Comparison of ENCODE assay signal across 9 cellular contexts in the genomic region with DNA sequence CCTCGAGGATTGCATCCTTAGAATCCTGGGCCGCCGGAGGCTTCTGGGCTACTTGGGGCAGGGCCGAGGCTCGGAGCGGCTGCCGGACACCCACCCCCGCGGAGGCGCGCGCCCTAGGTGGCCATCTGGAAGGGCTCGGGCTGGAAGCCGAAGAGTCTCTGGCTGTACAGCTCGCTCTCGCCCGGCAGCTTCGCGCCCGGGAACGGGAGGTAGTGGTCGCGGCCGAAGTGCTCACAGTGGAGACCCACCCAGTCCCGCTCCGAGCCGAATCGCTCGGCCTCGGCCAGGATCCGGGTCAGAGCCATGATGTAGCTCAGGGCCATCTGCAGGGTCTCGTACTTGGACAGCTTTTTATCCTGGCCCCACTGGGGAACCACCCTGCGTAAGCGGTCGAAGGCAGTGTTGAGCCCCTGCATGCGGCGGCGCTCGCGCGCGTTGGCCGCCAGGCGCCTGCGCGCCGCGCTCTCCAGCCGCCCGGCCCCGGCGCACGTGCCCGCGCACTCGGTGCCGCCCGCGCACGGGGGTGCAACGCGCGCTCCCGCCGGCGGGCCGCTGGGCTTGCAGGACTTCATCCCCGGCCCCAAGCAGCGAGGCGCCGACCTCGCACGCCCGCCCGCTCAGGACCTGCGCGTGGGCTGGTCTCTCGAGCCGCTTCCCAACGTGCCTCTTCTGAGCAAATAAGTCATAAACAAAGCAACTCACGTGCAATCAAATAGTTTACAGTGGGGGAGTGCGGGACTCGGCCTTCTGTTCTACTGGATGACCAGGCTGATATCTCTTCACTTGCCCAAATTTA. TPM values are rescaled to one million over a fixed set of nuclear protein-coding genes. Genes with fewer than 3 reads are reported as not detected.
DNase-seq lines count a peak whose midpoint lies in the region; ATAC-seq and TF ChIP-seq lines count a peak whose summit lies in the region.
"Had no signal": no experiment of that assay in that cellular context is flagged by ENCODE, and none has a peak within 500 bp of the region (broad histone marks: within the 10 kb centered on the region; RNA-seq: fewer than 3 reads in every experiment).

No MANE protein-coding gene starts in this region.

- peak overlapping the region; percentile 63 to 77 for H3K4me3 ChIP-seq in foreskin fibroblast (ENCODE audit: low read depth in 1 of 2, low read length in 2 of 2)

- H3K36me3 Mint-ChIP-seq in activated T-helper 1 cell treated with anti-CD3 and anti-CD28 coated beads, Interleukin-12 subunit alpha, Interleukin-12 subunit beta, Interleukin-2, Interleukin-4 antibody, amounts not matched to agents 30 ng/mL and 10 ng/mL and 1 ng/mL, durations not matched to agents 14 hours and 24 hours and 36 hours (ENCODE audit: low read depth) = no peaks in the 10 kb centered on the region
- H3K36me3 Mint-ChIP-seq in natural killer cell = no peaks in the 10 kb centered on the region

- H3K4me3 Mint-ChIP-seq in activated T-helper 1 cell treated with anti-CD3 and anti-CD28 coated beads, Interleukin-12 subunit alpha, Interleukin-12 subunit beta, Interleukin-2, Interleukin-4 antibody, amounts not matched to agents 30 ng/mL and 10 ng/mL and 1 ng/mL, durations not matched to agents 14 hours and 24 hours and 36 hours = peak overlapping the region; percentile 83
- H3K4me3 Mint-ChIP-seq in natural killer cell = peak overlapping the region; percentile 78

- peak overlapping the region; percentile 76 for H3K27ac ChIP-seq in temporal lobe (ENCODE audit: low read depth, low read length)

- TF ChIP-seq CTCF in foreskin fibroblast (IDR thresholded peaks at IDR 0.05; ENCODE audit: low read depth, low read length) (no peak), natural killer cell (IDR thresholded peaks at IDR 0.05) (no peak)

- peaks cover 55% of the 10 kb centered on the region for H3K27me3 Mint-ChIP-seq in activated T-helper 1 cell treated with anti-CD3 and anti-CD28 coated beads, Interleukin-12 subunit alpha, Interleukin-12 subunit beta, Interleukin-2, Interleukin-4 antibody, amounts not matched to agents 30 ng/mL and 10 ng/mL and 1 ng/mL, durations not matched to agents 14 hours and 24 hours and 36 hours (ENCODE audit: insufficient read depth)
- H3K27me3 Mint-ChIP-seq in natural killer cell (ENCODE audit: low read depth in 2 of 2) = peaks cover 29 to 52% of the 10 kb centered on the region in 2 donors

- peaks cover 8% of the 10 kb centered on the region for H3K4me1 Mint-ChIP-seq in activated T-helper 1 cell treated with anti-CD3 and anti-CD28 coated beads, Interleukin-12 subunit alpha, Interleukin-12 subunit beta, Interleukin-2, Interleukin-4 antibody, amounts not matched to agents 30 ng/mL and 10 ng/mL and 1 ng/mL, durations not matched to agents 14 hours and 24 hours and 36 hours (ENCODE audit: low read depth)
- peaks cover 0 to 5% of the 10 kb centered on the region in 2 donors for H3K4me1 Mint-ChIP-seq in natural killer cell

- no peak overlapping the region for H3K27ac Mint-ChIP-seq in activated T-helper 1 cell treated with anti-CD3 and anti-CD28 coated beads, Interleukin-12 subunit alpha, Interleukin-12 subunit beta, Interleukin-2, Interleukin-4 antibody, amounts not matched to agents 30 ng/mL and 10 ng/mL and 1 ng/mL, durations not matched to agents 14 hours and 24 hours and 36 hours
- H3K27ac Mint-ChIP-seq in natural killer cell = no peak overlapping the region

- ATAC-seq in GM19035 (IDR thresholded peaks at IDR 0.05; ENCODE audit: unreplicated experiment) (peak; percentile 92), HG03196 (IDR thresholded peaks at IDR 0.05; ENCODE audit: unreplicated experiment) (peak; percentile 89), natural killer cell (peak in 2 of 3 donors; percentile 35 to 78)

- H3K9me3 Mint-ChIP-seq in activated T-helper 1 cell treated with anti-CD3 and anti-CD28 coated beads, Interleukin-12 subunit alpha, Interleukin-12 subunit beta, Interleukin-2, Interleukin-4 antibody, amounts not matched to agents 30 ng/mL and 10 ng/mL and 1 ng/mL, durations not matched to agents 14 hours and 24 hours and 36 hours = no peaks in the 10 kb centered on the region
- H3K9me3 Mint-ChIP-seq in natural killer cell = no peaks in the 10 kb centered on the region

- DNase-seq in C1 segment of cervical spinal cord (lab: John Stamatoyannopoulos, UW) (peak in 13 of 14 donors; percentile 12 to 88 (median 69)), NCI-H510A (lab: John Stamatoyannopoulos, UW) (peak; percentile 75), foreskin fibroblast (peak; percentile 70 to 91), natural killer cell (no peak)
- peak; percentile 10 for DNase-seq in activated T-helper 1 cell treated with anti-CD3 and anti-CD28 coated beads, Interleukin-12 subunit alpha, Interleukin-12 subunit beta, Interleukin-2, Interleukin-4 antibody, amounts not matched to agents 30 ng/mL and 10 ng/mL and 1 ng/mL, durations not matched to agents 14 hours and 24 hours and 36 hours (ENCODE audit: low spot score)

- intact Hi-C loops in activated T-helper 1 cell treated with anti-CD3 and anti-CD28 coated beads, Interleukin-12 subunit alpha, Interleukin-12 subunit beta, Interleukin-2, Interleukin-4 antibody, amounts not matched to agents 30 ng/mL and 10 ng/mL and 1 ng/mL, durations not matched to agents 14 hours and 24 hours and 36 hours (cut with micrococcal nuclease) = loop anchor here (5.0 kb wide), 1 partner anchor 101 kb away; the partner anchor contains the start of genes HNRNPH3 and PBLD
- intact Hi-C loops in natural killer cell (cut with micrococcal nuclease) = no loop called here

RNA-seq across cellular contexts. Expression of gene ATOH7, which starts 0.6 kb away (rescaled TPM):
- total RNA-seq in activated T-helper 1 cell treated with anti-CD3 and anti-CD28 coated beads, Interleukin-12 subunit alpha, Interleukin-12 subunit beta, Interleukin-2, Interleukin-4 antibody, amounts not matched to agents 30 ng/mL and 10 ng/mL and 1 ng/mL, durations not matched to agents 14 hours and 24 hours and 36 hours = not detected in 2 replicates
- total RNA-seq in natural killer cell (not detected), temporal lobe (0.49 TPM)
- total RNA-seq: activated CD8-positive, alpha-beta memory T cell treated with anti-CD3 and anti-CD28 coated beads for 36 hours had no signal
